Comparison of ENCODE assay signal across 1 cellular context in the genomic region with DNA sequence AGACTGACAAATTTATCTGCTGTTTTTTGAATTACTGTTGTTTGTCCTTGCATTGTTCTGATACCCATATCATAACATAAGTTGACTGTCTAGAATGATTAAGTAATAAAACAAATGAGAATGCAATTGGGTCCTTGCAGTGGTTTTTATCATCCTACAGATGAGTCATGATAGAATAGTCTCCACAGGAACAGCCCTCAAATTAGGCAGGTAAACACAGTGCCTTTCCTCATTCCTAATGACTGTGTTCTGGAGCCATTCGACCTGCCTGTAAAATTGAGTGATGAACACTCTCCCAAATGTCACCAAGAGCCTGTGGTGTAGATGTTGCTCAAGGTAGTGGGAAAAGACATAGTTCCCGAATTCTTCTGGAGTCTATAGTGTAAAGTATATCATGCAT.
TF ChIP-seq lines count a peak whose summit lies in the region.

No MANE protein-coding gene starts in this region.

TF ChIP-seq in HepG2, 621 proteins besides CTCF, POLR2A, EP300 and RAD21:
- TF ChIP-seq ZIK1 (CRISPR knock-in tag; IDR thresholded peaks at IDR 0.05; ENCODE audit: borderline replicate concordance, low read depth) (no peak), ATF7-NPFF (CRISPR knock-in tag; IDR thresholded peaks at IDR 0.05; ENCODE audit: low read depth) (no peak), ZNF761 (CRISPR knock-in tag; conservative IDR thresholded peaks at IDR 0.05) (no peak), JUNB (CRISPR knock-in tag; IDR thresholded peaks at IDR 0.05; ENCODE audit: borderline replicate concordance) (0 out of 2 replicates have a peak, but pooled peaks have one; percentile 11), RFXAP (CRISPR knock-in tag; IDR thresholded peaks at IDR 0.05; ENCODE audit: borderline replicate concordance) (no peak)
- TF ChIP-seq, protein P1, sequence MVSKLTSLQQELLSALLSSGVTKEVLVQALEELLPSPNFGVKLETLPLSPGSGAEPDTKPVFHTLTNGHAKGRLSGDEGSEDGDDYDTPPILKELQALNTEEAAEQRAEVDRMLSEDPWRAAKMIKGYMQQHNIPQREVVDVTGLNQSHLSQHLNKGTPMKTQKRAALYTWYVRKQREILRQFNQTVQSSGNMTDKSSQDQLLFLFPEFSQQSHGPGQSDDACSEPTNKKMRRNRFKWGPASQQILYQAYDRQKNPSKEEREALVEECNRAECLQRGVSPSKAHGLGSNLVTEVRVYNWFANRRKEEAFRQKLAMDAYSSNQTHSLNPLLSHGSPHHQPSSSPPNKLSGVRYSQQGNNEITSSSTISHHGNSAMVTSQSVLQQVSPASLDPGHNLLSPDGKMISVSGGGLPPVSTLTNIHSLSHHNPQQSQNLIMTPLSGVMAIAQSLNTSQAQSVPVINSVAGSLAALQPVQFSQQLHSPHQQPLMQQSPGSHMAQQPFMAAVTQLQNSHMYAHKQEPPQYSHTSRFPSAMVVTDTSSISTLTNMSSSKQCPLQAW (CRISPR knock-in tag; IDR thresholded peaks at IDR 0.05): no peak
